ENCODE assay signal across 1 cellular context in the genomic region with DNA sequence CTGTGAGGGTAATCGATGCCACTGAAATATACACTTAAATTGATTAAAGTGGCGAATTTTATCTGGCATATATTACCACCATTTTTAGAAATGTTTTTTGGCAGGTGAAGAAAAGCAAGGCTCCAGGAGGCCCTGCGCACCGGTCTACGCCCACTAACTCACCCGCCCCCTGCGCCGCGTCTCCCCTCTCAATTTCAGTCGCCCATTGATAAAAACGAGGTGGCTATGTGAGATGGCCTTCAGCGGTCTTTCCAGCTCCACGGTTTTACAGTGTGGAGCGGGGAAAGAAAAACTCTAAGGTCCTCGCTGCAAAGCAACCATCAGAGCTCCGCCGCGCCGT.
TF ChIP-seq lines count a peak whose summit lies in the region.

No MANE protein-coding gene starts in this region.

TF ChIP-seq in K562, 482 proteins besides CTCF, POLR2A, EP300 and RAD21:
- TF ChIP-seq ERF (CRISPR knock-in tag; IDR thresholded peaks at IDR 0.05) (no peak), KDM2B (CRISPR knock-in tag; IDR thresholded peaks at IDR 0.05) (peak; percentile 70; the same call in 1 of the 2 replicates), RCOR1 (IDR thresholded peaks at IDR 0.05; ENCODE audit: borderline replicate concordance in 1 of 2, low read depth in 2 of 2, low read length in 2 of 2) (no peak), HDAC1 (IDR thresholded peaks at IDR 0.05) (peak in 1 of 2 experiments; percentile 48; a peak in 1 of 4 replicates), ZNF583 (CRISPR knock-in tag; IDR thresholded peaks at IDR 0.05) (0 out of 2 replicates have a peak, but pooled peaks have one; percentile 37), SP1 (CRISPR knock-in tag; IDR thresholded peaks at IDR 0.05) (peak; percentile 17; the same call in 1 of the 2 replicates), MYC (IDR thresholded peaks at IDR 0.05; ENCODE audit: low read depth, low read length) (no peak), MYC (CRISPR knock-in tag; IDR thresholded peaks at IDR 0.05; ENCODE audit: borderline replicate concordance, low read depth) (peak; percentile 22; the same call in 1 of the 2 replicates), TAF1 (IDR thresholded peaks at IDR 0.05; ENCODE audit: control insufficient read depth, extremely low read depth, insufficient read depth, low read length, severe bottlenecking) (no peak), NR2C2 (CRISPR knock-in tag; IDR thresholded peaks at IDR 0.05) (no peak), NR2C2 (tag; IDR thresholded peaks at IDR 0.05) (peak; percentile 33; the same call in 1 of the 2 replicates), L3MBTL2 (IDR thresholded peaks at IDR 0.05) (peak; percentile 94; the same call in 1 of the 2 replicates), EGR1 (conservative IDR thresholded peaks at IDR 0.05) (peak; percentile 57; the same call in 1 of the 2 replicates), SMAD3 (CRISPR knock-in tag; conservative IDR thresholded peaks at IDR 0.05) (0 out of 2 replicates have a peak, but pooled peaks have one; percentile 29), ZC3H4 (CRISPR knock-in tag; IDR thresholded peaks at IDR 0.05; ENCODE audit: borderline replicate concordance) (no peak), SMC3 (conservative IDR thresholded peaks at IDR 0.05; ENCODE audit: insufficient read depth, low read depth, low read length) (0 out of 2 replicates have a peak, but pooled peaks have one; percentile 12), RBM39 (optimal IDR thresholded peaks at IDR 0.05; ENCODE audit: low read depth, low read length) (no peak), ATF7 (IDR thresholded peaks at IDR 0.05) (peak; percentile 54), HOXB6 (CRISPR knock-in tag; IDR thresholded peaks at IDR 0.05; ENCODE audit: borderline replicate concordance) (no peak), XRCC5 (IDR thresholded peaks at IDR 0.05; ENCODE audit: low read depth, low read length) (0 out of 2 replicates have a peak, but pooled peaks have one; percentile 47), EP400 (IDR thresholded peaks at IDR 0.05) (peak; percentile 34; the same call in 1 of the 2 replicates), HDAC2 (IDR thresholded peaks at IDR 0.05) (0 out of 2 replicates have a peak, but pooled peaks have one; percentile 53), RFX1 (IDR thresholded peaks at IDR 0.05) (no peak), FOXM1 (IDR thresholded peaks at IDR 0.05; ENCODE audit: low read depth) (no peak), FOXM1 (CRISPR knock-in tag; IDR thresholded peaks at IDR 0.05; ENCODE audit: low read depth) (0 out of 2 replicates have a peak, but pooled peaks have one; percentile 17), TEAD2 (tag; IDR thresholded peaks at IDR 0.05) (no peak)
- TF ChIP-seq, protein P1, sequence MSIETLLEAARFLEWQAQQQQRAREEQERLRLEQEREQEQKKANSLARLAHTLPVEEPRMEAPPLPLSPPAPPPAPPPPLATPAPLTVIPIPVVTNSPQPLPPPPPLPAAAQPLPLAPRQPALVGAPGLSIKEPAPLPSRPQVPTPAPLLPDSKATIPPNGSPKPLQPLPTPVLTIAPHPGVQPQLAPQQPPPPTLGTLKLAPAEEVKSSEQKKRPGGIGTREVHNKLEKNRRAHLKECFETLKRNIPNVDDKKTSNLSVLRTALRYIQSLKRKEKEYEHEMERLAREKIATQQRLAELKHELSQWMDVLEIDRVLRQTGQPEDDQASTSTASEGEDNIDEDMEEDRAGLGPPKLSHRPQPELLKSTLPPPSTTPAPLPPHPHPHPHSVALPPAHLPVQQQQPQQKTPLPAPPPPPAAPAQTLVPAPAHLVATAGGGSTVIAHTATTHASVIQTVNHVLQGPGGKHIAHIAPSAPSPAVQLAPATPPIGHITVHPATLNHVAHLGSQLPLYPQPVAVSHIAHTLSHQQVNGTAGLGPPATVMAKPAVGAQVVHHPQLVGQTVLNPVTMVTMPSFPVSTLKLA (conservative IDR thresholded peaks at IDR 0.05), result peak in 1 of 2 experiments; percentile 46; a peak in 2 of 4 replicates
- TF ChIP-seq, protein P2, sequence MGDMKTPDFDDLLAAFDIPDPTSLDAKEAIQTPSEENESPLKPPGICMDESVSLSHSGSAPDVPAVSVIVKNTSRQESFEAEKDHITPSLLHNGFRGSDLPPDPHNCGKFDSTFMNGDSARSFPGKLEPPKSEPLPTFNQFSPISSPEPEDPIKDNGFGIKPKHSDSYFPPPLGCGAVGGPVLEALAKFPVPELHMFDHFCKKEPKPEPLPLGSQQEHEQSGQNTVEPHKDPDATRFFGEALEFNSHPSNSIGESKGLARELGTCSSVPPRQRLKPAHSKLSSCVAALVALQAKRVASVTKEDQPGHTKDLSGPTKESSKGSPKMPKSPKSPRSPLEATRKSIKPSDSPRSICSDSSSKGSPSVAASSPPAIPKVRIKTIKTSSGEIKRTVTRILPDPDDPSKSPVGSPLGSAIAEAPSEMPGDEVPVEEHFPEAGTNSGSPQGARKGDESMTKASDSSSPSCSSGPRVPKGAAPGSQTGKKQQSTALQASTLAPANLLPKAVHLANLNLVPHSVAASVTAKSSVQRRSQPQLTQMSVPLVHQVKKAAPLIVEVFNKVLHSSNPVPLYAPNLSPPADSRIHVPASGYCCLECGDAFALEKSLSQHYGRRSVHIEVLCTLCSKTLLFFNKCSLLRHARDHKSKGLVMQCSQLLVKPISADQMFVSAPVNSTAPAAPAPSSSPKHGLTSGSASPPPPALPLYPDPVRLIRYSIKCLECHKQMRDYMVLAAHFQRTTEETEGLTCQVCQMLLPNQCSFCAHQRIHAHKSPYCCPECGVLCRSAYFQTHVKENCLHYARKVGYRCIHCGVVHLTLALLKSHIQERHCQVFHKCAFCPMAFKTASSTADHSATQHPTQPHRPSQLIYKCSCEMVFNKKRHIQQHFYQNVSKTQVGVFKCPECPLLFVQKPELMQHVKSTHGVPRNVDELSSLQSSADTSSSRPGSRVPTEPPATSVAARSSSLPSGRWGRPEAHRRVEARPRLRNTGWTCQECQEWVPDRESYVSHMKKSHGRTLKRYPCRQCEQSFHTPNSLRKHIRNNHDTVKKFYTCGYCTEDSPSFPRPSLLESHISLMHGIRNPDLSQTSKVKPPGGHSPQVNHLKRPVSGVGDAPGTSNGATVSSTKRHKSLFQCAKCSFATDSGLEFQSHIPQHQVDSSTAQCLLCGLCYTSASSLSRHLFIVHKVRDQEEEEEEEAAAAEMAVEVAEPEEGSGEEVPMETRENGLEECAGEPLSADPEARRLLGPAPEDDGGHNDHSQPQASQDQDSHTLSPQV (IDR thresholded peaks at IDR 0.05), result peak; percentile 69
- TF ChIP-seq, protein P3, sequence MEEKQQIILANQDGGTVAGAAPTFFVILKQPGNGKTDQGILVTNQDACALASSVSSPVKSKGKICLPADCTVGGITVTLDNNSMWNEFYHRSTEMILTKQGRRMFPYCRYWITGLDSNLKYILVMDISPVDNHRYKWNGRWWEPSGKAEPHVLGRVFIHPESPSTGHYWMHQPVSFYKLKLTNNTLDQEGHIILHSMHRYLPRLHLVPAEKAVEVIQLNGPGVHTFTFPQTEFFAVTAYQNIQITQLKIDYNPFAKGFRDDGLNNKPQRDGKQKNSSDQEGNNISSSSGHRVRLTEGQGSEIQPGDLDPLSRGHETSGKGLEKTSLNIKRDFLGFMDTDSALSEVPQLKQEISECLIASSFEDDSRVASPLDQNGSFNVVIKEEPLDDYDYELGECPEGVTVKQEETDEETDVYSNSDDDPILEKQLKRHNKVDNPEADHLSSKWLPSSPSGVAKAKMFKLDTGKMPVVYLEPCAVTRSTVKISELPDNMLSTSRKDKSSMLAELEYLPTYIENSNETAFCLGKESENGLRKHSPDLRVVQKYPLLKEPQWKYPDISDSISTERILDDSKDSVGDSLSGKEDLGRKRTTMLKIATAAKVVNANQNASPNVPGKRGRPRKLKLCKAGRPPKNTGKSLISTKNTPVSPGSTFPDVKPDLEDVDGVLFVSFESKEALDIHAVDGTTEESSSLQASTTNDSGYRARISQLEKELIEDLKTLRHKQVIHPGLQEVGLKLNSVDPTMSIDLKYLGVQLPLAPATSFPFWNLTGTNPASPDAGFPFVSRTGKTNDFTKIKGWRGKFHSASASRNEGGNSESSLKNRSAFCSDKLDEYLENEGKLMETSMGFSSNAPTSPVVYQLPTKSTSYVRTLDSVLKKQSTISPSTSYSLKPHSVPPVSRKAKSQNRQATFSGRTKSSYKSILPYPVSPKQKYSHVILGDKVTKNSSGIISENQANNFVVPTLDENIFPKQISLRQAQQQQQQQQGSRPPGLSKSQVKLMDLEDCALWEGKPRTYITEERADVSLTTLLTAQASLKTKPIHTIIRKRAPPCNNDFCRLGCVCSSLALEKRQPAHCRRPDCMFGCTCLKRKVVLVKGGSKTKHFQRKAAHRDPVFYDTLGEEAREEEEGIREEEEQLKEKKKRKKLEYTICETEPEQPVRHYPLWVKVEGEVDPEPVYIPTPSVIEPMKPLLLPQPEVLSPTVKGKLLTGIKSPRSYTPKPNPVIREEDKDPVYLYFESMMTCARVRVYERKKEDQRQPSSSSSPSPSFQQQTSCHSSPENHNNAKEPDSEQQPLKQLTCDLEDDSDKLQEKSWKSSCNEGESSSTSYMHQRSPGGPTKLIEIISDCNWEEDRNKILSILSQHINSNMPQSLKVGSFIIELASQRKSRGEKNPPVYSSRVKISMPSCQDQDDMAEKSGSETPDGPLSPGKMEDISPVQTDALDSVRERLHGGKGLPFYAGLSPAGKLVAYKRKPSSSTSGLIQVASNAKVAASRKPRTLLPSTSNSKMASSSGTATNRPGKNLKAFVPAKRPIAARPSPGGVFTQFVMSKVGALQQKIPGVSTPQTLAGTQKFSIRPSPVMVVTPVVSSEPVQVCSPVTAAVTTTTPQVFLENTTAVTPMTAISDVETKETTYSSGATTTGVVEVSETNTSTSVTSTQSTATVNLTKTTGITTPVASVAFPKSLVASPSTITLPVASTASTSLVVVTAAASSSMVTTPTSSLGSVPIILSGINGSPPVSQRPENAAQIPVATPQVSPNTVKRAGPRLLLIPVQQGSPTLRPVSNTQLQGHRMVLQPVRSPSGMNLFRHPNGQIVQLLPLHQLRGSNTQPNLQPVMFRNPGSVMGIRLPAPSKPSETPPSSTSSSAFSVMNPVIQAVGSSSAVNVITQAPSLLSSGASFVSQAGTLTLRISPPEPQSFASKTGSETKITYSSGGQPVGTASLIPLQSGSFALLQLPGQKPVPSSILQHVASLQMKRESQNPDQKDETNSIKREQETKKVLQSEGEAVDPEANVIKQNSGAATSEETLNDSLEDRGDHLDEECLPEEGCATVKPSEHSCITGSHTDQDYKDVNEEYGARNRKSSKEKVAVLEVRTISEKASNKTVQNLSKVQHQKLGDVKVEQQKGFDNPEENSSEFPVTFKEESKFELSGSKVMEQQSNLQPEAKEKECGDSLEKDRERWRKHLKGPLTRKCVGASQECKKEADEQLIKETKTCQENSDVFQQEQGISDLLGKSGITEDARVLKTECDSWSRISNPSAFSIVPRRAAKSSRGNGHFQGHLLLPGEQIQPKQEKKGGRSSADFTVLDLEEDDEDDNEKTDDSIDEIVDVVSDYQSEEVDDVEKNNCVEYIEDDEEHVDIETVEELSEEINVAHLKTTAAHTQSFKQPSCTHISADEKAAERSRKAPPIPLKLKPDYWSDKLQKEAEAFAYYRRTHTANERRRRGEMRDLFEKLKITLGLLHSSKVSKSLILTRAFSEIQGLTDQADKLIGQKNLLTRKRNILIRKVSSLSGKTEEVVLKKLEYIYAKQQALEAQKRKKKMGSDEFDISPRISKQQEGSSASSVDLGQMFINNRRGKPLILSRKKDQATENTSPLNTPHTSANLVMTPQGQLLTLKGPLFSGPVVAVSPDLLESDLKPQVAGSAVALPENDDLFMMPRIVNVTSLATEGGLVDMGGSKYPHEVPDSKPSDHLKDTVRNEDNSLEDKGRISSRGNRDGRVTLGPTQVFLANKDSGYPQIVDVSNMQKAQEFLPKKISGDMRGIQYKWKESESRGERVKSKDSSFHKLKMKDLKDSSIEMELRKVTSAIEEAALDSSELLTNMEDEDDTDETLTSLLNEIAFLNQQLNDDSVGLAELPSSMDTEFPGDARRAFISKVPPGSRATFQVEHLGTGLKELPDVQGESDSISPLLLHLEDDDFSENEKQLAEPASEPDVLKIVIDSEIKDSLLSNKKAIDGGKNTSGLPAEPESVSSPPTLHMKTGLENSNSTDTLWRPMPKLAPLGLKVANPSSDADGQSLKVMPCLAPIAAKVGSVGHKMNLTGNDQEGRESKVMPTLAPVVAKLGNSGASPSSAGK (IDR thresholded peaks at IDR 0.05), result peak; percentile 90
- TF ChIP-seq, protein P4, sequence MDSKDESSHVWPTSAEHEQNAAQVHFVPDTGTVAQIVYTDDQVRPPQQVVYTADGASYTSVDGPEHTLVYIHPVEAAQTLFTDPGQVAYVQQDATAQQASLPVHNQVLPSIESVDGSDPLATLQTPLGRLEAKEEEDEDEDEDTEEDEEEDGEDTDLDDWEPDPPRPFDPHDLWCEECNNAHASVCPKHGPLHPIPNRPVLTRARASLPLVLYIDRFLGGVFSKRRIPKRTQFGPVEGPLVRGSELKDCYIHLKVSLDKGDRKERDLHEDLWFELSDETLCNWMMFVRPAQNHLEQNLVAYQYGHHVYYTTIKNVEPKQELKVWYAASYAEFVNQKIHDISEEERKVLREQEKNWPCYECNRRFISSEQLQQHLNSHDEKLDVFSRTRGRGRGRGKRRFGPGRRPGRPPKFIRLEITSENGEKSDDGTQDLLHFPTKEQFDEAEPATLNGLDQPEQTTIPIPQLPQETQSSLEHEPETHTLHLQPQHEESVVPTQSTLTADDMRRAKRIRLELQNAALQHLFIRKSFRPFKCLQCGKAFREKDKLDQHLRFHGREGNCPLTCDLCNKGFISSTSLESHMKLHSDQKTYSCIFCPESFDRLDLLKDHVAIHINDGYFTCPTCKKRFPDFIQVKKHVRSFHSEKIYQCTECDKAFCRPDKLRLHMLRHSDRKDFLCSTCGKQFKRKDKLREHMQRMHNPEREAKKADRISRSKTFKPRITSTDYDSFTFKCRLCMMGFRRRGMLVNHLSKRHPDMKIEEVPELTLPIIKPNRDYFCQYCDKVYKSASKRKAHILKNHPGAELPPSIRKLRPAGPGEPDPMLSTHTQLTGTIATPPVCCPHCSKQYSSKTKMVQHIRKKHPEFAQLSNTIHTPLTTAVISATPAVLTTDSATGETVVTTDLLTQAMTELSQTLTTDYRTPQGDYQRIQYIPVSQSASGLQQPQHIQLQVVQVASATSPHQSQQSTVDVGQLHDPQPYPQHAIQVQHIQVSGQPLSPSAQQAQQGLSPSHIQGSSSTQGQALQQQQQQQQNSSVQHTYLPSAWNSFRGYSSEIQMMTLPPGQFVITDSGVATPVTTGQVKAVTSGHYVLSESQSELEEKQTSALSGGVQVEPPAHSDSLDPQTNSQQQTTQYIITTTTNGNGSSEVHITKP (IDR thresholded peaks at IDR 0.05; ENCODE audit: partially characterized antibody), result peak; percentile 58
- TF ChIP-seq, protein P5, sequence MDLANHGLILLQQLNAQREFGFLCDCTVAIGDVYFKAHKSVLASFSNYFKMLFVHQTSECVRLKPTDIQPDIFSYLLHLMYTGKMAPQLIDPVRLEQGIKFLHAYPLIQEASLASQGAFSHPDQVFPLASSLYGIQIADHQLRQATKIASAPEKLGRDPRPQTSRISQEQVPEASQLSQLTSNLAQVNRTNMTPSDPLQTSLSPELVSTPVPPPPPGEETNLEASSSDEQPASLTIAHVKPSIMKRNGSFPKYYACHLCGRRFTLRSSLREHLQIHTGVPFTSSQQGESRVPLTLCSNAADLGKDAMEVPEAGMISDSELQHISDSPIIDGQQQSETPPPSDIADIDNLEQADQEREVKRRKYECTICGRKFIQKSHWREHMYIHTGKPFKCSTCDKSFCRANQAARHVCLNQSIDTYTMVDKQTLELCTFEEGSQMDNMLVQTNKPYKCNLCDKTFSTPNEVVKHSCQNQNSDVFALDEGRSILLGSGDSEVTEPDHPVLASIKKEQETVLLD (IDR thresholded peaks at IDR 0.05), result 0 out of 2 replicates have a peak, but pooled peaks have one; percentile 26
TF ChIP-seq in K562: peak in this region for 20.
